In the genomic region with DNA sequence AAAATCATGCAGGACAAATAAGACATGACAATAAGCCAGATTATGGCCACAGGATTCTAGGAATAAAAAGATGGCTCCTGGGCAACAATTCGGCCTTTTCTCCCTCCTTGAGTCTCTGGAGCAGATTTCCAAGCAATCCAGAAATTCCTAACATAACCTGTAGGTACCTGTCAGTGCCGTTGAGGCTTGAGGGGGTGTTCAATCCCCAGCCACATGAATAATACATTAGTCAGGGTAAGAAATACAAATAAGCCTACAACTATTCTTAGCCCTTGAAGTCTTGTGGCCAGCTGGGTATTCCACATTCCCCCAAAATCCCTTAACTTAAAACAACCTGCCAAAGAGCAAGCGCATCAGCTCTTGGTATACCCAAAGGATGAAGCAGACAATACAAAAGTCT, we compare ENCODE assay signal across 1 cellular context.
TF ChIP-seq lines count a peak whose summit lies in the region.

No MANE protein-coding gene starts in this region.

TF ChIP-seq in IMR-90, 13 proteins besides CTCF, POLR2A, EP300 and RAD21:
- no peak for TF ChIP-seq NFE2L2 (IDR thresholded peaks at IDR 0.05; ENCODE audit: low read depth, low read length)
- no peak for TF ChIP-seq MXI1 (IDR thresholded peaks at IDR 0.05; ENCODE audit: borderline replicate concordance, low read depth, low read length)
- no peak for TF ChIP-seq FOS (IDR thresholded peaks at IDR 0.05; ENCODE audit: low read depth, low read length)
- TF ChIP-seq MAZ (IDR thresholded peaks at IDR 0.05; ENCODE audit: borderline replicate concordance, low read depth, low read length), result no peak
- no peak for TF ChIP-seq RFX5 (IDR thresholded peaks at IDR 0.05; ENCODE audit: low read depth, low read length)
- TF ChIP-seq, protein P1, sequence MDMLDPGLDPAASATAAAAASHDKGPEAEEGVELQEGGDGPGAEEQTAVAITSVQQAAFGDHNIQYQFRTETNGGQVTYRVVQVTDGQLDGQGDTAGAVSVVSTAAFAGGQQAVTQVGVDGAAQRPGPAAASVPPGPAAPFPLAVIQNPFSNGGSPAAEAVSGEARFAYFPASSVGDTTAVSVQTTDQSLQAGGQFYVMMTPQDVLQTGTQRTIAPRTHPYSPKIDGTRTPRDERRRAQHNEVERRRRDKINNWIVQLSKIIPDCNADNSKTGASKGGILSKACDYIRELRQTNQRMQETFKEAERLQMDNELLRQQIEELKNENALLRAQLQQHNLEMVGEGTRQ (IDR thresholded peaks at IDR 0.05; ENCODE audit: low read depth, low read length), result no peak
- TF ChIP-seq CHD1 (IDR thresholded peaks at IDR 0.05; ENCODE audit: low read depth, low read length), result no peak
- no peak for TF ChIP-seq SMC3 (IDR thresholded peaks at IDR 0.05; ENCODE audit: low read depth, low read length)
- no peak for TF ChIP-seq RCOR1 (IDR thresholded peaks at IDR 0.05; ENCODE audit: insufficient replicate concordance, low read length)
- TF ChIP-seq BHLHE40 (IDR thresholded peaks at IDR 0.05; ENCODE audit: low read depth, low read length), result no peak
- TF ChIP-seq, protein P2, sequence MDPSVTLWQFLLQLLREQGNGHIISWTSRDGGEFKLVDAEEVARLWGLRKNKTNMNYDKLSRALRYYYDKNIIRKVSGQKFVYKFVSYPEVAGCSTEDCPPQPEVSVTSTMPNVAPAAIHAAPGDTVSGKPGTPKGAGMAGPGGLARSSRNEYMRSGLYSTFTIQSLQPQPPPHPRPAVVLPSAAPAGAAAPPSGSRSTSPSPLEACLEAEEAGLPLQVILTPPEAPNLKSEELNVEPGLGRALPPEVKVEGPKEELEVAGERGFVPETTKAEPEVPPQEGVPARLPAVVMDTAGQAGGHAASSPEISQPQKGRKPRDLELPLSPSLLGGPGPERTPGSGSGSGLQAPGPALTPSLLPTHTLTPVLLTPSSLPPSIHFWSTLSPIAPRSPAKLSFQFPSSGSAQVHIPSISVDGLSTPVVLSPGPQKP (IDR thresholded peaks at IDR 0.05; ENCODE audit: borderline replicate concordance, low read depth, low read length), result no peak
- TF ChIP-seq MAFK (IDR thresholded peaks at IDR 0.05; ENCODE audit: low read depth, low read length), result no peak
- TF ChIP-seq CEBPB (IDR thresholded peaks at IDR 0.05; ENCODE audit: low read depth, low read length), result no peak
TF ChIP-seq in IMR-90: peak in this region for 0.
